1 cellular context compared by ENCODE assay signal in the genomic region with DNA sequence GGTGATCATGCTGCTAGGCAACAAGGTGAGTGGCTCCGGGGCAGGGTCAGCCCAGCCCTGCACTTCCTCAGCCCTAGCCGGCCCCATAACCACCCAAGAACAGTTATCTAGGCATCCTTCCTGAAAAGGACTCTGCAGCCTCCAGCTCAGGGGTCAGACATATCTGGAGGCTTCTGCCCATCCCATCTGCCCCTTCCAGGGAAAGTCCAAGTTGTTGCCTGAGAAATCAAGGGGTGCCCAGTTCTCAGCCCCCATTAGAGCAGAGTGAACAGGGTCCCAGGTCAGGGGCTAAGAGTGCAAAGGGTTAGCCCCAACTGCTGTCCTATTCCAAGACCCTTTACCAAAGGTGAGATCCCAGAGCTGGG.
TF ChIP-seq lines count a peak whose summit lies in the region.

No MANE protein-coding gene starts in this region.

TF ChIP-seq in HepG2, 621 proteins besides CTCF, POLR2A, EP300 and RAD21 (continues in another document):
- TF ChIP-seq SP140L (CRISPR knock-in tag; IDR thresholded peaks at IDR 0.05; ENCODE audit: borderline replicate concordance) (no peak), NFIB (CRISPR knock-in tag; IDR thresholded peaks at IDR 0.05; ENCODE audit: borderline replicate concordance) (no peak), MED13 (CRISPR knock-in tag; IDR thresholded peaks at IDR 0.05) (no peak), HHEX (CRISPR knock-in tag; IDR thresholded peaks at IDR 0.05) (no peak), SKI (IDR thresholded peaks at IDR 0.05; ENCODE audit: partially characterized antibody) (no peak), BCL6 (CRISPR knock-in tag; IDR thresholded peaks at IDR 0.05) (no peak), ZNF124 (CRISPR knock-in tag; IDR thresholded peaks at IDR 0.05) (no peak), TEAD2 (CRISPR knock-in tag; IDR thresholded peaks at IDR 0.05) (0 out of 2 replicates have a peak, but pooled peaks have one; percentile 18), ZNF724P (CRISPR knock-in tag; IDR thresholded peaks at IDR 0.05; ENCODE audit: borderline replicate concordance) (no peak), ZNF468 (CRISPR knock-in tag; IDR thresholded peaks at IDR 0.05) (no peak), HOXA3 (CRISPR knock-in tag; IDR thresholded peaks at IDR 0.05) (no peak), ZNF562 (CRISPR knock-in tag; IDR thresholded peaks at IDR 0.05; ENCODE audit: borderline replicate concordance) (no peak), FOXA1 (IDR thresholded peaks at IDR 0.05) (no peak), FOXA1 (CRISPR knock-in tag; IDR thresholded peaks at IDR 0.05) (no peak), GATAD2A (CRISPR knock-in tag; IDR thresholded peaks at IDR 0.05) (no peak), MATR3 (CRISPR knock-in tag; IDR thresholded peaks at IDR 0.05) (no peak), ZC3H13 (CRISPR knock-in tag; IDR thresholded peaks at IDR 0.05) (no peak), ZNF773 (CRISPR knock-in tag; IDR thresholded peaks at IDR 0.05; ENCODE audit: borderline replicate concordance) (no peak), GABPB1 (CRISPR knock-in tag; IDR thresholded peaks at IDR 0.05) (no peak), SMAD1 (CRISPR knock-in tag; IDR thresholded peaks at IDR 0.05; ENCODE audit: borderline replicate concordance, low read depth) (no peak), ADNP (CRISPR knock-in tag; IDR thresholded peaks at IDR 0.05) (no peak), PHF21A (CRISPR knock-in tag; IDR thresholded peaks at IDR 0.05) (no peak), PAX8 (CRISPR knock-in tag; IDR thresholded peaks at IDR 0.05; ENCODE audit: borderline replicate concordance) (no peak), PRPF4 (IDR thresholded peaks at IDR 0.05; ENCODE audit: low read depth, low read length, poor library complexity, severe bottlenecking) (no peak), FOXM1 (CRISPR knock-in tag; IDR thresholded peaks at IDR 0.05) (no peak), ZBTB7A (CRISPR knock-in tag; IDR thresholded peaks at IDR 0.05) (no peak), ZKSCAN5 (CRISPR knock-in tag; IDR thresholded peaks at IDR 0.05) (no peak), ZNF230 (CRISPR knock-in tag; IDR thresholded peaks at IDR 0.05) (0 out of 2 replicates have a peak, but pooled peaks have one; percentile 24)
- TF ChIP-seq, protein P1, sequence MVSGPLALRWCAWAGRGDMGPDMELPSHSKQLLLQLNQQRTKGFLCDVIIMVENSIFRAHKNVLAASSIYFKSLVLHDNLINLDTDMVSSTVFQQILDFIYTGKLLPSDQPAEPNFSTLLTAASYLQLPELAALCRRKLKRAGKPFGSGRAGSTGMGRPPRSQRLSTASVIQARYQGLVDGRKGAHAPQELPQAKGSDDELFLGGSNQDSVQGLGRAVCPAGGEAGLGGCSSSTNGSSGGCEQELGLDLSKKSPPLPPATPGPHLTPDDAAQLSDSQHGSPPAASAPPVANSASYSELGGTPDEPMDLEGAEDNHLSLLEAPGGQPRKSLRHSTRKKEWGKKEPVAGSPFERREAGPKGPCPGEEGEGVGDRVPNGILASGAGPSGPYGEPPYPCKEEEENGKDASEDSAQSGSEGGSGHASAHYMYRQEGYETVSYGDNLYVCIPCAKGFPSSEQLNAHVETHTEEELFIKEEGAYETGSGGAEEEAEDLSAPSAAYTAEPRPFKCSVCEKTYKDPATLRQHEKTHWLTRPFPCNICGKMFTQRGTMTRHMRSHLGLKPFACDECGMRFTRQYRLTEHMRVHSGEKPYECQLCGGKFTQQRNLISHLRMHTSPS (CRISPR knock-in tag; IDR thresholded peaks at IDR 0.05; ENCODE audit: low read depth) = no peak
- TF ChIP-seq, protein P2, sequence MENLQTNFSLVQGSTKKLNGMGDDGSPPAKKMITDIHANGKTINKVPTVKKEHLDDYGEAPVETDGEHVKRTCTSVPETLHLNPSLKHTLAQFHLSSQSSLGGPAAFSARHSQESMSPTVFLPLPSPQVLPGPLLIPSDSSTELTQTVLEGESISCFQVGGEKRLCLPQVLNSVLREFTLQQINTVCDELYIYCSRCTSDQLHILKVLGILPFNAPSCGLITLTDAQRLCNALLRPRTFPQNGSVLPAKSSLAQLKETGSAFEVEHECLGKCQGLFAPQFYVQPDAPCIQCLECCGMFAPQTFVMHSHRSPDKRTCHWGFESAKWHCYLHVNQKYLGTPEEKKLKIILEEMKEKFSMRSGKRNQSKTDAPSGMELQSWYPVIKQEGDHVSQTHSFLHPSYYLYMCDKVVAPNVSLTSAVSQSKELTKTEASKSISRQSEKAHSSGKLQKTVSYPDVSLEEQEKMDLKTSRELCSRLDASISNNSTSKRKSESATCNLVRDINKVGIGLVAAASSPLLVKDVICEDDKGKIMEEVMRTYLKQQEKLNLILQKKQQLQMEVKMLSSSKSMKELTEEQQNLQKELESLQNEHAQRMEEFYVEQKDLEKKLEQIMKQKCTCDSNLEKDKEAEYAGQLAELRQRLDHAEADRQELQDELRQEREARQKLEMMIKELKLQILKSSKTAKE (CRISPR knock-in tag; IDR thresholded peaks at IDR 0.05; ENCODE audit: borderline replicate concordance) = no peak
- TF ChIP-seq, protein P3, sequence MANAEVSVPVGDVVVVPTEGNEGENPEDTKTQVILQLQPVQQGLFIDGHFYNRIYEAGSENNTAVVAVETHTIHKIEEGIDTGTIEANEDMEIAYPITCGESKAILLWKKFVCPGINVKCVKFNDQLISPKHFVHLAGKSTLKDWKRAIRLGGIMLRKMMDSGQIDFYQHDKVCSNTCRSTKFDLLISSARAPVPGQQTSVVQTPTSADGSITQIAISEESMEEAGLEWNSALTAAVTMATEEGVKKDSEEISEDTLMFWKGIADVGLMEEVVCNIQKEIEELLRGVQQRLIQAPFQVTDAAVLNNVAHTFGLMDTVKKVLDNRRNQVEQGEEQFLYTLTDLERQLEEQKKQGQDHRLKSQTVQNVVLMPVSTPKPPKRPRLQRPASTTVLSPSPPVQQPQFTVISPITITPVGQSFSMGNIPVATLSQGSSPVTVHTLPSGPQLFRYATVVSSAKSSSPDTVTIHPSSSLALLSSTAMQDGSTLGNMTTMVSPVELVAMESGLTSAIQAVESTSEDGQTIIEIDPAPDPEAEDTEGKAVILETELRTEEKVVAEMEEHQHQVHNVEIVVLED (CRISPR knock-in tag; IDR thresholded peaks at IDR 0.05; ENCODE audit: borderline replicate concordance) = no peak
- TF ChIP-seq, protein P4, sequence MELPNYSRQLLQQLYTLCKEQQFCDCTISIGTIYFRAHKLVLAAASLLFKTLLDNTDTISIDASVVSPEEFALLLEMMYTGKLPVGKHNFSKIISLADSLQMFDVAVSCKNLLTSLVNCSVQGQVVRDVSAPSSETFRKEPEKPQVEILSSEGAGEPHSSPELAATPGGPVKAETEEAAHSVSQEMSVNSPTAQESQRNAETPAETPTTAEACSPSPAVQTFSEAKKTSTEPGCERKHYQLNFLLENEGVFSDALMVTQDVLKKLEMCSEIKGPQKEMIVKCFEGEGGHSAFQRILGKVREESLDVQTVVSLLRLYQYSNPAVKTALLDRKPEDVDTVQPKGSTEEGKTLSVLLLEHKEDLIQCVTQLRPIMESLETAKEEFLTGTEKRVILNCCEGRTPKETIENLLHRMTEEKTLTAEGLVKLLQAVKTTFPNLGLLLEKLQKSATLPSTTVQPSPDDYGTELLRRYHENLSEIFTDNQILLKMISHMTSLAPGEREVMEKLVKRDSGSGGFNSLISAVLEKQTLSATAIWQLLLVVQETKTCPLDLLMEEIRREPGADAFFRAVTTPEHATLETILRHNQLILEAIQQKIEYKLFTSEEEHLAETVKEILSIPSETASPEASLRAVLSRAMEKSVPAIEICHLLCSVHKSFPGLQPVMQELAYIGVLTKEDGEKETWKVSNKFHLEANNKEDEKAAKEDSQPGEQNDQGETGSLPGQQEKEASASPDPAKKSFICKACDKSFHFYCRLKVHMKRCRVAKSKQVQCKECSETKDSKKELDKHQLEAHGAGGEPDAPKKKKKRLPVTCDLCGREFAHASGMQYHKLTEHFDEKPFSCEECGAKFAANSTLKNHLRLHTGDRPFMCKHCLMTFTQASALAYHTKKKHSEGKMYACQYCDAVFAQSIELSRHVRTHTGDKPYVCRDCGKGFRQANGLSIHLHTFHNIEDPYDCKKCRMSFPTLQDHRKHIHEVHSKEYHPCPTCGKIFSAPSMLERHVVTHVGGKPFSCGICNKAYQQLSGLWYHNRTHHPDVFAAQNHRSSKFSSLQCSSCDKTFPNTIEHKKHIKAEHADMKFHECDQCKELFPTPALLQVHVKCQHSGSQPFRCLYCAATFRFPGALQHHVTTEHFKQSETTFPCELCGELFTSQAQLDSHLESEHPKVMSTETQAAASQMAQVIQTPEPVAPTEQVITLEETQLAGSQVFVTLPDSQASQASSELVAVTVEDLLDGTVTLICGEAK (IDR thresholded peaks at IDR 0.05) = no peak
- TF ChIP-seq, protein P4 (CRISPR knock-in tag; IDR thresholded peaks at IDR 0.05) = no peak
- TF ChIP-seq, protein P5, sequence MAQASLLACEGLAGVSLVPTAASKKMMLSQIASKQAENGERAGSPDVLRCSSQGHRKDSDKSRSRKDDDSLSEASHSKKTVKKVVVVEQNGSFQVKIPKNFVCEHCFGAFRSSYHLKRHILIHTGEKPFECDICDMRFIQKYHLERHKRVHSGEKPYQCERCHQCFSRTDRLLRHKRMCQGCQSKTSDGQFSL (CRISPR knock-in tag; IDR thresholded peaks at IDR 0.05) = no peak
- TF ChIP-seq, protein P6, sequence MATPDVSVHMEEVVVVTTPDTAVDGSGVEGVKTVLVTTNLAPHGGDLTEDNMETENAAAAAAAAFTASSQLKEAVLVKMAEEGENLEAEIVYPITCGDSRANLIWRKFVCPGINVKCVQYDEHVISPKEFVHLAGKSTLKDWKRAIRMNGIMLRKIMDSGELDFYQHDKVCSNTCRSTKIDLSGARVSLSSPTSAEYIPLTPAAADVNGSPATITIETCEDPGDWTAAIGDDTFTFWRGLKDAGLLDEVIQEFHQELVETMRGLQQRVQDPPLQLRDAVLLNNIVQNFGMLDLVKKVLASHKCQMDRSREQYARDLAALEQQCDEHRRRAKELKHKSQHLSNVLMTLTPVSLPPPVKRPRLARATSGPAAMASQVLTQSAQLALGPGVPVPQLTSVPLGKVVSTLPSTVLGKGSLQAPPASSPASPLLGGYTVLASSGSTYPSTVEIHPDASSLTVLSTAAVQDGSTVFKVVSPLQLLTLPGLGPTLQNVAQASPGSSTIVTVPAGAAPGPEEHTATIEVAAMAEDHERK (CRISPR knock-in tag; IDR thresholded peaks at IDR 0.05; ENCODE audit: low read depth) = no peak
- TF ChIP-seq, protein P7, sequence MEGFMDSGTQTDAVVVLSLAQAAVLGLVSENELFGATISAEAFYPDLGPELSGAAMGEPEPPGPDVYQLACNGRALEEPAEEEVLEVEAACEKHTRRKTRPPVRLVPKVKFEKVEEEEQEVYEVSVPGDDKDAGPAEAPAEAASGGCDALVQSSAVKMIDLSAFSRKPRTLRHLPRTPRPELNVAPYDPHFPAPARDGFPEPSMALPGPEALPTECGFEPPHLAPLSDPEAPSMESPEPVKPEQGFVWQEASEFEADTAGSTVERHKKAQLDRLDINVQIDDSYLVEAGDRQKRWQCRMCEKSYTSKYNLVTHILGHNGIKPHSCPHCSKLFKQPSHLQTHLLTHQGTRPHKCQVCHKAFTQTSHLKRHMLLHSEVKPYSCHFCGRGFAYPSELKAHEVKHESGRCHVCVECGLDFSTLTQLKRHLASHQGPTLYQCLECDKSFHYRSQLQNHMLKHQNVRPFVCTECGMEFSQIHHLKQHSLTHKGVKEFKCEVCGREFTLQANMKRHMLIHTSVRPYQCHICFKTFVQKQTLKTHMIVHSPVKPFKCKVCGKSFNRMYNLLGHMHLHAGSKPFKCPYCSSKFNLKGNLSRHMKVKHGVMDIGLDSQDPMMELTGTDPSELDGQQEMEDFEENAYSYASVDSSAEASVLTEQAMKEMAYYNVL (CRISPR knock-in tag; IDR thresholded peaks at IDR 0.05; ENCODE audit: borderline replicate concordance) = no peak
- TF ChIP-seq, protein P8, sequence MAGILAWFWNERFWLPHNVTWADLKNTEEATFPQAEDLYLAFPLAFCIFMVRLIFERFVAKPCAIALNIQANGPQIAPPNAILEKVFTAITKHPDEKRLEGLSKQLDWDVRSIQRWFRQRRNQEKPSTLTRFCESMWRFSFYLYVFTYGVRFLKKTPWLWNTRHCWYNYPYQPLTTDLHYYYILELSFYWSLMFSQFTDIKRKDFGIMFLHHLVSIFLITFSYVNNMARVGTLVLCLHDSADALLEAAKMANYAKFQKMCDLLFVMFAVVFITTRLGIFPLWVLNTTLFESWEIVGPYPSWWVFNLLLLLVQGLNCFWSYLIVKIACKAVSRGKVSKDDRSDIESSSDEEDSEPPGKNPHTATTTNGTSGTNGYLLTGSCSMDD (CRISPR knock-in tag; IDR thresholded peaks at IDR 0.05) = no peak
- TF ChIP-seq, protein P9, sequence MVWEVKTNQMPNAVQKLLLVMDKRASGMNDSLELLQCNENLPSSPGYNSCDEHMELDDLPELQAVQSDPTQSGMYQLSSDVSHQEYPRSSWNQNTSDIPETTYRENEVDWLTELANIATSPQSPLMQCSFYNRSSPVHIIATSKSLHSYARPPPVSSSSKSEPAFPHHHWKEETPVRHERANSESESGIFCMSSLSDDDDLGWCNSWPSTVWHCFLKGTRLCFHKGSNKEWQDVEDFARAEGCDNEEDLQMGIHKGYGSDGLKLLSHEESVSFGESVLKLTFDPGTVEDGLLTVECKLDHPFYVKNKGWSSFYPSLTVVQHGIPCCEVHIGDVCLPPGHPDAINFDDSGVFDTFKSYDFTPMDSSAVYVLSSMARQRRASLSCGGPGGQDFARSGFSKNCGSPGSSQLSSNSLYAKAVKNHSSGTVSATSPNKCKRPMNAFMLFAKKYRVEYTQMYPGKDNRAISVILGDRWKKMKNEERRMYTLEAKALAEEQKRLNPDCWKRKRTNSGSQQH (CRISPR knock-in tag; IDR thresholded peaks at IDR 0.05; ENCODE audit: low read depth) = no peak
